ENCODE assay signal across 8 cellular contexts in the genomic region with DNA sequence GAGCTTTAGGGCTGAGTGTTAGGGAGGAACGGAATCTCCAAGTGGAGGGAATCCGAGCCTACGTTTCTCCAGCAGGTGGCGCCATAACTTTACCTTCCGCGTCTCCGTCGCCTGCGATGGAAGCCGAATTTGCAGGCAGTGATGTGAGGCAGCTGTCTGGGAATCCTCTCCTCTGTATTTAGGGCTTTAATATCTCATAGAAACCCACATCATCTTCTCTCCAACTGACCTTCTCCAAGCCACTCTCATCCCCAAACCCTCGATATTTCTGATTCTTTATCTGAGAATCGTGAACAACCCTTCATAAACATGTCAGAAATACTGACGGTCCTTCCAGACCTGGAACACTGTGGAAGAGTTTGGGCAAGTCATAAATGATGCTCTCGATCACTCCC. TPM values are rescaled to one million over a fixed set of nuclear protein-coding genes. Genes with fewer than 3 reads are reported as not detected.
DNase-seq lines count a peak whose midpoint lies in the region; ATAC-seq and TF ChIP-seq lines count a peak whose summit lies in the region.

No MANE protein-coding gene starts in this region.

- no peak for TF ChIP-seq POLR2A in right lobe of liver (IDR thresholded peaks at IDR 0.05)

- no peaks in the 10 kb centered on the region; the same call in 1 of the 2 replicates for H3K4me1 ChIP-seq in BE2C
- H3K4me1 ChIP-seq in right lobe of liver: no peaks in the 10 kb centered on the region

- intact Hi-C loops in right lobe of liver (cut with DNase I): no loop called here

- WGBS in right lobe of liver (ENCODE audit: insufficient coverage, low coverage, low lambda C conversion rate, missing lambda C conversion rate): 8% methylated on average over 13 of the region's 14 CpGs

- TF ChIP-seq CTCF in BE2C (IDR thresholded peaks at IDR 0.05; ENCODE audit: low read depth, low read length): peak; percentile 92
- peak; percentile 94 for TF ChIP-seq CTCF in choroid plexus epithelial cell (conservative IDR thresholded peaks at IDR 0.05; ENCODE audit: low read depth, low read length)
- peak; percentile 67 to 90 (median 87) for TF ChIP-seq CTCF in right lobe of liver (IDR thresholded peaks at IDR 0.05)

- H3K4me3 ChIP-seq in BE2C (ENCODE audit: low read depth, low read length): no peak overlapping the region
- no peak overlapping the region for H3K4me3 ChIP-seq in choroid plexus epithelial cell (ENCODE audit: low read depth, low read length)
- H3K4me3 ChIP-seq in right lobe of liver: no peak overlapping the region

- H3K27ac ChIP-seq in right lobe of liver: no peak overlapping the region

- peak; percentile 87 to 93 (median 90) for ATAC-seq in right lobe of liver
- ATAC-seq in HG03045 (IDR thresholded peaks at IDR 0.05; ENCODE audit: unreplicated experiment): no peak

- H3K27me3 ChIP-seq in BE2C (no peaks in the 10 kb centered on the region), right lobe of liver (no peaks in the 10 kb centered on the region)

- DNase-seq in BE2C (peak; percentile 83), HCEC 1CT (peak; percentile 55), NCI-H510A treated with DMSO at 0.1 percent for 48 hours (lab: John Stamatoyannopoulos, UW) (peak; percentile 85), choroid plexus epithelial cell (ENCODE audit: low read depth) (peak; percentile 87), right lobe of liver (peak; percentile 66 to 72 (median 67))
- peak; percentile 54 to 62 for DNase-seq in activated CD4-positive, alpha-beta T cell treated with anti-CD3 and anti-CD28 coated beads for 4 hours
- DNase-seq in stimulated activated CD4-positive, alpha-beta T cell treated with anti-CD3 and anti-CD28 coated beads, Interleukin-4, amount 100 ng/mL, for 48 hours (ENCODE audit: low read depth in 2 of 2): peak; percentile 61 to 68

- H3K9me3 ChIP-seq in BE2C: no peaks in the 10 kb centered on the region
- no peaks in the 10 kb centered on the region for H3K9me3 ChIP-seq in right lobe of liver

- no peaks in the 10 kb centered on the region for H3K36me3 ChIP-seq in BE2C
- H3K36me3 ChIP-seq in right lobe of liver: no peaks in the 10 kb centered on the region

RNA-seq across cellular contexts. Expression of gene SIX2, which starts 27.5 kb away (rescaled TPM):
- polyA plus RNA-seq in BE2C (2012; ENCODE audit: insufficient read depth, insufficient read length, low read depth): not detected
- not detected for total RNA-seq in right lobe of liver

RNA-seq across cellular contexts. Expression of gene SIX3, which starts 40.2 kb away (rescaled TPM):
- polyA plus RNA-seq in BE2C (2012; ENCODE audit: insufficient read depth, insufficient read length, low read depth): 30.4 TPM
- not detected for total RNA-seq in right lobe of liver
